ENCODE assay signal across 29 cellular contexts in the genomic region with DNA sequence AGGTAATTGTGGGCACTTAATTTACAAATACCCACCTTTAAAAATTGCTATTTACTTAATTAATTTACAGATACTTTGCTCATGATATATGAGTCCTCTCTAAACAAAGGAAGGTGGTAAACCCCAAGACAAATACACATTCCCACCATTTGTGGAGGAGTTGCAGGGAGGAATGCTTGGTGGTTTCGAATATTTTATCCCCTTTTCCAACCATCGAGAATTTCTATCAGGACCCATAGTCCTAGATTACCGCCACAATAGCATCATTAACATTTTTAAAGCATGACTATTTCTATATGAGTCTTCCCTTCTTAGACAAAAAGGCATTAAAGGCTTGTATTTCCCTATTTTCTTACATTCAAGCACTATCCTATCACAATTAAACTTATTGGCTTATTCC.
"Had no signal": no experiment of that assay in that cellular context is flagged by ENCODE, and none has a peak within 500 bp of the region (broad histone marks: within the 10 kb centered on the region; RNA-seq: fewer than 3 reads in every experiment).

No MANE protein-coding gene starts in this region.

- H3K27me3 ChIP-seq: gastrocnemius medialis, neural progenitor cell, right atrium auricular region, suprapubic skin, tibial artery, upper lobe of right lung had no signal

- H3K9ac ChIP-seq: neural progenitor cell had no signal

- ATAC-seq: gastrocnemius medialis; naive thymus-derived CD8-positive, alpha-beta T cell; T-helper 17 cell; upper lobe of right lung had no signal

- H3K27me3 Mint-ChIP-seq: activated CD4-positive, alpha-beta T cell treated with anti-CD3 and anti-CD28 coated beads, Interleukin-2, amount 10 ng/mL, durations not matched to agents 24 days and 14 days; activated naive CD4-positive, alpha-beta T cell treated with anti-CD3 and anti-CD28 coated beads, Interleukin-2, amount 10 ng/mL, durations not matched to agents 7 days and 5 days; activated naive CD8-positive, alpha-beta T cell treated with anti-CD3 and anti-CD28 coated beads, Interleukin-2, amount 10 ng/mL, durations not matched to agents 7 days and 5 days; memory B cell had no signal

- H3K36me3 ChIP-seq: gastrocnemius medialis, neural progenitor cell, right atrium auricular region, suprapubic skin, tibial artery, upper lobe of right lung had no signal

- H3K27ac Mint-ChIP-seq: activated CD4-positive, alpha-beta memory T cell treated with anti-CD3 and anti-CD28 coated beads for 36 hours; activated CD4-positive, alpha-beta T cell treated with anti-CD3 and anti-CD28 coated beads, Interleukin-2, amount 10 ng/mL, durations not matched to agents 24 days and 14 days; activated naive CD4-positive, alpha-beta T cell treated with anti-CD3 and anti-CD28 coated beads, Interleukin-2, amount 10 ng/mL, durations not matched to agents 7 days and 5 days; activated naive CD8-positive, alpha-beta T cell treated with anti-CD3 and anti-CD28 coated beads, Interleukin-2, amount 10 ng/mL, durations not matched to agents 7 days and 5 days; memory B cell; naive thymus-derived CD8-positive, alpha-beta T cell; neural progenitor cell; T-helper 17 cell had no signal

- H3K4me3 ChIP-seq: gastrocnemius medialis, neural progenitor cell, right atrium auricular region, suprapubic skin, tibial artery, upper lobe of right lung had no signal

- H3K27ac ChIP-seq: gastrocnemius medialis, neural progenitor cell, suprapubic skin, tibial artery, upper lobe of right lung had no signal

- H3K36me3 Mint-ChIP-seq: activated CD4-positive, alpha-beta memory T cell treated with anti-CD3 and anti-CD28 coated beads for 36 hours; activated naive CD4-positive, alpha-beta T cell treated with anti-CD3 and anti-CD28 coated beads, Interleukin-2, amount 10 ng/mL, durations not matched to agents 7 days and 5 days; activated naive CD8-positive, alpha-beta T cell treated with anti-CD3 and anti-CD28 coated beads, Interleukin-2, amount 10 ng/mL, durations not matched to agents 7 days and 5 days; memory B cell; naive thymus-derived CD8-positive, alpha-beta T cell; neural progenitor cell had no signal

- H3K4me1 Mint-ChIP-seq: activated CD4-positive, alpha-beta T cell treated with anti-CD3 and anti-CD28 coated beads, Interleukin-2, amount 10 ng/mL, durations not matched to agents 24 days and 14 days; activated naive CD4-positive, alpha-beta T cell treated with anti-CD3 and anti-CD28 coated beads, Interleukin-2, amount 10 ng/mL, durations not matched to agents 7 days and 5 days; activated naive CD8-positive, alpha-beta T cell treated with anti-CD3 and anti-CD28 coated beads, Interleukin-2, amount 10 ng/mL, durations not matched to agents 7 days and 5 days; memory B cell; naive thymus-derived CD8-positive, alpha-beta T cell; T-helper 17 cell had no signal

- H3K4me1 ChIP-seq: gastrocnemius medialis, neural progenitor cell, right atrium auricular region, tibial artery had no signal

- H3K4me3 Mint-ChIP-seq: activated CD4-positive, alpha-beta memory T cell treated with anti-CD3 and anti-CD28 coated beads for 36 hours; activated CD4-positive, alpha-beta T cell treated with anti-CD3 and anti-CD28 coated beads, Interleukin-2, amount 10 ng/mL, durations not matched to agents 24 days and 14 days; activated naive CD4-positive, alpha-beta T cell treated with anti-CD3 and anti-CD28 coated beads, Interleukin-2, amount 10 ng/mL, durations not matched to agents 7 days and 5 days; activated naive CD8-positive, alpha-beta T cell treated with anti-CD3 and anti-CD28 coated beads, Interleukin-2, amount 10 ng/mL, durations not matched to agents 7 days and 5 days; memory B cell; naive thymus-derived CD8-positive, alpha-beta T cell; neural progenitor cell; T-helper 17 cell had no signal

- H3K9me3 Mint-ChIP-seq: activated CD4-positive, alpha-beta memory T cell treated with anti-CD3 and anti-CD28 coated beads for 36 hours; activated CD4-positive, alpha-beta T cell treated with anti-CD3 and anti-CD28 coated beads, Interleukin-2, amount 10 ng/mL, durations not matched to agents 24 days and 14 days; activated naive CD4-positive, alpha-beta T cell treated with anti-CD3 and anti-CD28 coated beads, Interleukin-2, amount 10 ng/mL, durations not matched to agents 7 days and 5 days; activated naive CD8-positive, alpha-beta T cell treated with anti-CD3 and anti-CD28 coated beads, Interleukin-2, amount 10 ng/mL, durations not matched to agents 7 days and 5 days had no signal

- DNase-seq: activated CD4-positive, alpha-beta memory T cell treated with anti-CD3 and anti-CD28 coated beads for 36 hours; activated CD4-positive, alpha-beta T cell treated with anti-CD3 and anti-CD28 coated beads, Interleukin-2, amount 10 ng/mL, durations not matched to agents 24 days and 14 days; activated CD4-positive, CD25-positive, alpha-beta regulatory T cell treated with anti-CD3 and anti-CD28 coated beads, Interleukin-2, amount 50 U/mL, for 72 hours; activated CD8-positive, alpha-beta memory T cell treated with anti-CD3 and anti-CD28 coated beads, Interleukin-2, amount 50 U/mL, for 4 hours; activated gamma-delta T cell; activated naive CD4-positive, alpha-beta T cell treated with anti-CD3 and anti-CD28 coated beads, Interleukin-2, amount 10 ng/mL, durations not matched to agents 7 days and 5 days; activated naive CD8-positive, alpha-beta T cell treated with anti-CD3 and anti-CD28 coated beads, Interleukin-2, amount 10 ng/mL, durations not matched to agents 7 days and 5 days; activated T-cell treated with anti-CD3 and anti-CD28 coated beads, Interleukin-2, amount 50 U/mL, for 1 hour; amniotic stem cell; effector memory CD4-positive, alpha-beta T cell; gastrocnemius medialis; glutamatergic neuron; left colon; midbrain; naive thymus-derived CD8-positive, alpha-beta T cell; occipital lobe; stimulated activated CD4-positive, alpha-beta T cell treated with anti-CD3 and anti-CD28 coated beads, Interleukin-15, amount 100 ng/mL, for 24 hours; stimulated activated CD4-positive, alpha-beta T cell treated with anti-CD3 and anti-CD28 coated beads, Interleukin-2, amount 100 ng/mL, for 24 hours; stimulated activated naive CD4-positive, alpha-beta T cell; T-helper 17 cell; T1000; tibial artery; upper lobe of right lung had no signal

- FAIRE-seq: colon, keratinocyte had no signal

- H3K9me3 ChIP-seq: gastrocnemius medialis, right atrium auricular region, suprapubic skin, tibial artery, upper lobe of right lung had no signal
